Comparison of ENCODE assay signal across 8 cellular contexts in genomic region chr11:123406441-123407123, GRCh38. TPM values are rescaled to one million over a fixed set of nuclear protein-coding genes. Genes with fewer than 3 reads are reported as not detected.
A peak's percentile ranks its signal among the peaks of the same experiment; 100 is the strongest.
DNase-seq lines count a peak whose midpoint lies in the region; ATAC-seq lines count a peak whose summit lies in the region.

No MANE protein-coding gene starts in this region.

- intact Hi-C loops in activated T-helper 2 cell treated with anti-CD3 and anti-CD28 coated beads, Interferon-gamma antibody, Interleukin-2, Interleukin-4, amounts not matched to agents 10 μg/mL and 5 μg/mL and 100 μg/mL, durations not matched to agents 14 hours and 24 hours and 36 hours (cut with micrococcal nuclease), result loop anchor here (1.0 to 10.0 kb wide), 6 partner anchors 24 to 148 kb away; partner anchors contain the start of gene GRAMD1B

- peak overlapping the region; percentile 57 for H3K27ac Mint-ChIP-seq in activated T-helper 2 cell treated with anti-CD3 and anti-CD28 coated beads, Interferon-gamma antibody, Interleukin-2, Interleukin-4, amounts not matched to agents 10 μg/mL and 5 μg/mL and 100 μg/mL, durations not matched to agents 14 hours and 24 hours and 36 hours

- DNase-seq in activated T-cell treated with anti-CD3 and anti-CD28 coated beads, Interleukin-2, amount 50 U/mL, for 4 hours, result no peak
- DNase-seq in activated T-cell treated with anti-CD3 and anti-CD28 coated beads, Interleukin-2, amount 50 U/mL, for 1 hour, result no peak
- no peak for DNase-seq in activated T-helper 2 cell treated with anti-CD3 and anti-CD28 coated beads, Interferon-gamma antibody, Interleukin-2, Interleukin-4, amounts not matched to agents 10 μg/mL and 5 μg/mL and 100 μg/mL, durations not matched to agents 14 hours and 24 hours and 36 hours (ENCODE audit: low spot score)
- DNase-seq in SHP77 (lab: John Stamatoyannopoulos, UW) (no peak), SHP77 treated with DMSO at 0.1 percent for 48 hours (lab: John Stamatoyannopoulos, UW) (no peak), NCI-H2029 treated with DMSO at 0.1 percent for 48 hours (lab: John Stamatoyannopoulos, UW) (no peak)

- H3K36me3 Mint-ChIP-seq in activated T-cell treated with anti-CD3 and anti-CD28 coated beads, Interleukin-2, amount 50 U/mL, for 4 hours (ENCODE audit: insufficient read depth), result no peaks in the 10 kb centered on the region
- H3K36me3 Mint-ChIP-seq in activated T-helper 2 cell treated with anti-CD3 and anti-CD28 coated beads, Interferon-gamma antibody, Interleukin-2, Interleukin-4, amounts not matched to agents 10 μg/mL and 5 μg/mL and 100 μg/mL, durations not matched to agents 14 hours and 24 hours and 36 hours (ENCODE audit: low read depth), result no peaks in the 10 kb centered on the region

- H3K4me3 Mint-ChIP-seq in activated T-cell treated with anti-CD3 and anti-CD28 coated beads, Interleukin-2, amount 50 U/mL, for 4 hours, result no peak overlapping the region
- peak overlapping the region; percentile 66 for H3K4me3 Mint-ChIP-seq in activated T-helper 2 cell treated with anti-CD3 and anti-CD28 coated beads, Interferon-gamma antibody, Interleukin-2, Interleukin-4, amounts not matched to agents 10 μg/mL and 5 μg/mL and 100 μg/mL, durations not matched to agents 14 hours and 24 hours and 36 hours (ENCODE audit: low read depth)

- no peaks in the 10 kb centered on the region for H3K9me3 Mint-ChIP-seq in activated T-cell treated with anti-CD3 and anti-CD28 coated beads, Interleukin-2, amount 50 U/mL, for 4 hours
- no peaks in the 10 kb centered on the region for H3K9me3 Mint-ChIP-seq in activated T-helper 2 cell treated with anti-CD3 and anti-CD28 coated beads, Interferon-gamma antibody, Interleukin-2, Interleukin-4, amounts not matched to agents 10 μg/mL and 5 μg/mL and 100 μg/mL, durations not matched to agents 14 hours and 24 hours and 36 hours

- ATAC-seq in activated T-cell treated with anti-CD3 and anti-CD28 coated beads, Interleukin-2, amount 50 U/mL, for 4 hours, result peak; percentile 40 to 62
- ATAC-seq in GM21423 (IDR thresholded peaks at IDR 0.05; ENCODE audit: unreplicated experiment) (peak; percentile 64), HG03159 (IDR thresholded peaks at IDR 0.05; ENCODE audit: unreplicated experiment) (peak; percentile 61)

- peaks cover 5% of the 10 kb centered on the region for H3K27me3 Mint-ChIP-seq in activated T-cell treated with anti-CD3 and anti-CD28 coated beads, Interleukin-2, amount 50 U/mL, for 4 hours (ENCODE audit: low read depth)
- no peaks in the 10 kb centered on the region for H3K27me3 Mint-ChIP-seq in activated T-helper 2 cell treated with anti-CD3 and anti-CD28 coated beads, Interferon-gamma antibody, Interleukin-2, Interleukin-4, amounts not matched to agents 10 μg/mL and 5 μg/mL and 100 μg/mL, durations not matched to agents 14 hours and 24 hours and 36 hours (ENCODE audit: low read depth)

- H3K4me1 Mint-ChIP-seq in activated T-cell treated with anti-CD3 and anti-CD28 coated beads, Interleukin-2, amount 50 U/mL, for 4 hours (ENCODE audit: low read depth), result peaks cover 5% of the 10 kb centered on the region
- peaks cover 43% of the 10 kb centered on the region for H3K4me1 Mint-ChIP-seq in activated T-helper 2 cell treated with anti-CD3 and anti-CD28 coated beads, Interferon-gamma antibody, Interleukin-2, Interleukin-4, amounts not matched to agents 10 μg/mL and 5 μg/mL and 100 μg/mL, durations not matched to agents 14 hours and 24 hours and 36 hours (ENCODE audit: low read depth)

RNA-seq across cellular contexts. Expression of gene GRAMD1B, which starts 23.5 kb away (rescaled TPM):
- total RNA-seq in activated T-cell treated with anti-CD3 and anti-CD28 coated beads, Interleukin-2, amount 50 U/mL, for 4 hours, result 10 to 100 TPM; 20.2 to 24.4 (median 23.7) TPM
- total RNA-seq in activated T-helper 2 cell treated with anti-CD3 and anti-CD28 coated beads, Interferon-gamma antibody, Interleukin-2, Interleukin-4, amounts not matched to agents 10 μg/mL and 5 μg/mL and 100 μg/mL, durations not matched to agents 14 hours and 24 hours and 36 hours, result 159 and 166 TPM in 2 replicates
